In genomic region chr17:41307647-41308046, GRCh38 we compare ENCODE assay signal across 9 cellular contexts. TPM values are rescaled to one million over a fixed set of nuclear protein-coding genes. Genes with fewer than 3 reads are reported as not detected.
DNase-seq lines count a peak whose midpoint lies in the region; TF ChIP-seq lines count a peak whose summit lies in the region.
"Had no signal": no experiment of that assay in that cellular context is flagged by ENCODE, and none has a peak within 500 bp of the region (broad histone marks: within the 10 kb centered on the region; RNA-seq: fewer than 3 reads in every experiment).

No MANE protein-coding gene starts in this region.

- H3K36me3 Mint-ChIP-seq in nephron progenitor cell (ENCODE audit: low read depth): no peaks in the 10 kb centered on the region

- H3K36me3 ChIP-seq in neutrophil: no peaks in the 10 kb centered on the region

- no peak overlapping the region for H3K4me3 Mint-ChIP-seq in nephron progenitor cell

- H3K4me1 Mint-ChIP-seq in nephron progenitor cell: no peaks in the 10 kb centered on the region

- no peaks in the 10 kb centered on the region for H3K9me3 ChIP-seq in neutrophil
- H3K9me3 ChIP-seq: psoas muscle had no signal

- H3K27ac Mint-ChIP-seq in nephron progenitor cell: no peak overlapping the region

- H3K27ac ChIP-seq in cingulate gyrus (ENCODE audit: low read depth, low read length): peak overlapping the region; percentile 8
- peak overlapping the region; percentile 91 for H3K27ac ChIP-seq in neutrophil
- H3K27ac ChIP-seq: psoas muscle had no signal

- H3K4me1 ChIP-seq in neutrophil (ENCODE audit: control insufficient read depth in 1 of 2, insufficient read depth in 1 of 2, low read depth in 1 of 2, low read length in 1 of 2): peaks cover 37 to 39% of the 10 kb centered on the region in 2 experiments
- H3K4me1 ChIP-seq: psoas muscle had no signal

- H3K27me3 Mint-ChIP-seq in nephron progenitor cell (ENCODE audit: low read depth, poor library complexity): peaks cover 12% of the 10 kb centered on the region

- peak; percentile 91 for DNase-seq in DMS 273 (lab: John Stamatoyannopoulos, UW; ENCODE audit: unreplicated experiment)
- DNase-seq in LHCN-M2 (ENCODE audit: low read depth): peak; percentile 47
- no peak for DNase-seq in epidermal melanocyte (ENCODE audit: insufficient read length, low spot score)
- DNase-seq in nephron progenitor cell: no peak
- no peak for DNase-seq in ecto neural progenitor cell (ENCODE audit: low spot score)
- DNase-seq: NCI-H526 had no signal

- H3K4me3 ChIP-seq in neutrophil (ENCODE audit: low read depth in 1 of 2, low read length in 1 of 2): peak overlapping the region; percentile 68 to 69
- H3K4me3 ChIP-seq: psoas muscle had no signal

- TF ChIP-seq CTCF in neutrophil (IDR thresholded peaks at IDR 0.05) (no peak), nephron progenitor cell (IDR thresholded peaks at IDR 0.05) (no peak)

- H3K27me3 ChIP-seq in neutrophil: no peaks in the 10 kb centered on the region

- no peaks in the 10 kb centered on the region for H3K9me3 Mint-ChIP-seq in nephron progenitor cell

RNA-seq across cellular contexts. Expression of gene KRTAP16-1, which starts 1.5 kb away (rescaled TPM):
- not detected in 2 replicates for total RNA-seq in LHCN-M2 (2014; rRNA removed)
- polyA plus RNA-seq in LHCN-M2 (2012): not detected
- total RNA-seq: psoas muscle had no signal
- polyA plus RNA-seq: psoas muscle had no signal

RNA-seq across cellular contexts. Expression of gene KRTAP29-1, which starts 5.0 kb away (rescaled TPM):
- total RNA-seq in LHCN-M2 (2014; rRNA removed): not detected in 2 replicates
- not detected for polyA plus RNA-seq in LHCN-M2 (2012)
- total RNA-seq: psoas muscle had no signal
- polyA plus RNA-seq: psoas muscle had no signal

RNA-seq across cellular contexts. Expression of gene KRTAP17-1, which starts 7.9 kb away (rescaled TPM):
- not detected in 2 replicates for total RNA-seq in LHCN-M2 (2014; rRNA removed)
- not detected for polyA plus RNA-seq in LHCN-M2 (2012)
- total RNA-seq: psoas muscle had no signal
- polyA plus RNA-seq: psoas muscle had no signal

RNA-seq across cellular contexts. Expression of gene KRTAP9-7, which starts 32.1 kb away (rescaled TPM):
- total RNA-seq in LHCN-M2 (2014; rRNA removed): not detected in 2 replicates
- not detected for polyA plus RNA-seq in LHCN-M2 (2012)
- total RNA-seq: psoas muscle had no signal
- polyA plus RNA-seq: psoas muscle had no signal

RNA-seq across cellular contexts. Expression of gene KRTAP9-6, which starts 42.5 kb away (rescaled TPM):
- total RNA-seq in LHCN-M2 (2014; rRNA removed): not detected in 2 replicates
- not detected for polyA plus RNA-seq in LHCN-M2 (2012)
- total RNA-seq: psoas muscle had no signal
- polyA plus RNA-seq: psoas muscle had no signal

Comparison
In these comparisons a context has a peak if more than half of its experiments do, and no peak if none do; other contexts are left out.
1. DNase-seq: peak in DMS 273 (single experiment) and LHCN-M2 (single experiment); none in epidermal melanocyte (single experiment), nephron progenitor cell (single experiment) and ecto neural progenitor cell (single experiment).